Comparison of ENCODE assay signal across 8 cellular contexts in the genomic region with DNA sequence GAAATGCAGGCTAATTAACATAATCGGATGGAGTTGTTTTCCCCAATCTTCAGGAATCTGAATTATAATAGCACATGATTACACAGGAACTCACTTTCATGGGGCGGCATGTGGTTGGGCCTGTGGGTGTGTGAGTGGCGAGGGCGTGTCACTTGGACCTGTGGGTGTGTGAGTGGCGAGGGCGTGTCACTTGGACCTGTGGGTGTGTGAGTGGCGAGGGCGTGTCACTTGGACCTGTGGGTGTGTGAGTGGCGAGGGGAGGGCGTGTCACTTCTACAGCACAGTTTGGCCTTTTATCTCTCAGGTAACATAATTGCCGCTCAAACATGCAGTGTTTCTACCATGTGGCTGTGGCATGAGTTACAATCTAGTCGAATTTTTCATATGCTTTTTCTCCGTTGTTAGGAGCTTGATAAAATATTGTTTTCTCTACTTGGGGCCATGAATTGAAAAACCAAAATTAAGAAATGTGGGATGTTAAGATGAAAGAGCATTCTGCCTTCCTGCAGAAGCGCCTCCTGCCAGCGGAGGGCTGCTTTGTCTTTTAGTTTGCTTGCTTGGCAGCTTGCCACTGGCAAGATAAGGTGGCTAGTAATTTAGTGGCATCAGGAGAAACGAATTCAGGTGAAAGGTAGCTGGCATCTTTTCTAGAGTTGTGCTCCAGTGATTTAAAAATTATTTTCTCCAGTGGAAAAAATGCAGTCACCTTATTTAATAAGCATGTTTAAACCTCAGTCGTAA. TPM values are rescaled to one million over a fixed set of nuclear protein-coding genes. Genes with fewer than 3 reads are reported as not detected.
A peak's percentile ranks its signal among the peaks of the same experiment; 100 is the strongest.
DNase-seq lines count a peak whose midpoint lies in the region; TF ChIP-seq lines count a peak whose summit lies in the region.

No MANE protein-coding gene starts in this region.

- no peaks in the 10 kb centered on the region for H3K9me3 Mint-ChIP-seq in activated CD4-positive, alpha-beta T cell treated with anti-CD3 and anti-CD28 coated beads, Interleukin-2, amount 10 ng/mL, durations not matched to agents 24 days and 14 days
- H3K9me3 Mint-ChIP-seq in CD14-positive monocyte, result no peaks in the 10 kb centered on the region

- no peaks in the 10 kb centered on the region for H3K27me3 Mint-ChIP-seq in activated CD4-positive, alpha-beta T cell treated with anti-CD3 and anti-CD28 coated beads, Interleukin-2, amount 10 ng/mL, durations not matched to agents 24 days and 14 days
- H3K27me3 Mint-ChIP-seq in CD14-positive monocyte (ENCODE audit: low read depth in 3 of 3), result peaks cover 0 to 2% (median 0%) of the 10 kb centered on the region in 3 donors

- no peak for TF ChIP-seq CTCF in CD14-positive monocyte (IDR thresholded peaks at IDR 0.05)

- H3K4me3 Mint-ChIP-seq in activated CD4-positive, alpha-beta T cell treated with anti-CD3 and anti-CD28 coated beads, Interleukin-2, amount 10 ng/mL, durations not matched to agents 24 days and 14 days, result peak overlapping the region; percentile 17
- no peak overlapping the region for H3K4me3 Mint-ChIP-seq in CD14-positive monocyte

- H3K27ac Mint-ChIP-seq in activated CD4-positive, alpha-beta T cell treated with anti-CD3 and anti-CD28 coated beads, Interleukin-2, amount 10 ng/mL, durations not matched to agents 24 days and 14 days, result peak overlapping the region; percentile 34
- H3K27ac Mint-ChIP-seq in CD14-positive monocyte, result peak overlapping the region in 2 of 7 donors; percentile 26 to 60

- intact Hi-C loops in activated CD4-positive, alpha-beta T cell treated with anti-CD3 and anti-CD28 coated beads, Interleukin-2, amount 10 ng/mL, durations not matched to agents 24 days and 14 days (cut with micrococcal nuclease), result loop anchor here (5.0 kb wide), 1 partner anchor 34 kb away; no protein-coding TSS in a partner anchor
- intact Hi-C loops in CD14-positive monocyte (cut with micrococcal nuclease), result loop anchor here in 1 of 2 donors (5.0 kb wide), 1 partner anchor 236 kb away; no protein-coding TSS in a partner anchor

- peaks cover 26% of the 10 kb centered on the region for H3K36me3 Mint-ChIP-seq in activated CD4-positive, alpha-beta T cell treated with anti-CD3 and anti-CD28 coated beads, Interleukin-2, amount 10 ng/mL, durations not matched to agents 24 days and 14 days (ENCODE audit: low read depth)
- H3K36me3 Mint-ChIP-seq in CD14-positive monocyte, result peaks cover 23 to 43% of the 10 kb centered on the region in 2 donors

- peak; percentile 42 for DNase-seq in A172 (ENCODE audit: low spot score)
- peak in 54 of 76 experiments; percentile 9 to 67 (median 38) for DNase-seq in HUDEP-2 (lab: John Stamatoyannopoulos, UW; ENCODE audit: unreplicated experiment in 76 of 76)
- peak; percentile 76 for DNase-seq in activated CD4-positive, alpha-beta T cell treated with anti-CD3 and anti-CD28 coated beads, Interleukin-2, amount 10 ng/mL, durations not matched to agents 24 days and 14 days
- peak; percentile 43 to 48 for DNase-seq in erythroblast (lab: John Stamatoyannopoulos, UW)
- DNase-seq in KG1 (lab: John Stamatoyannopoulos, UW), result no peak
- no peak for DNase-seq in CD14-positive monocyte (ENCODE audit: low spot score)
- DNase-seq in HuH-7.5 (ENCODE audit: low spot score), result no peak
- no peak for DNase-seq in GM19240 (ENCODE audit: insufficient read length, low spot score)

- H3K4me1 Mint-ChIP-seq in activated CD4-positive, alpha-beta T cell treated with anti-CD3 and anti-CD28 coated beads, Interleukin-2, amount 10 ng/mL, durations not matched to agents 24 days and 14 days, result peaks cover 44% of the 10 kb centered on the region
- H3K4me1 Mint-ChIP-seq in CD14-positive monocyte, result peaks cover 45% of the 10 kb centered on the region

- no peak for TF ChIP-seq POLR2A in erythroblast (IDR thresholded peaks at IDR 0.05; ENCODE audit: low read length)

RNA-seq across cellular contexts. Expression of a gene that starts 36.2 kb away (rescaled TPM):
- total RNA-seq in A172 (2014; rRNA removed; shearing (Covaris generic)), result 76.5 and 106 TPM in 2 replicates
- 148 and 177 TPM in 2 replicates for total RNA-seq in activated CD4-positive, alpha-beta T cell treated with anti-CD3 and anti-CD28 coated beads, Interleukin-2, amount 10 ng/mL, durations not matched to agents 24 days and 14 days
- polyA plus RNA-seq in CD14-positive monocyte, result 100 to 1,000 TPM in 1 of 2 donors, 10 to 100 TPM in 1; 90.9 to 115 TPM

Comparison
In these comparisons a context has a peak if more than half of its experiments do, and no peak if none do; other contexts are left out.
1. DNase-seq: peak in A172 (single experiment), HUDEP-2 (54 of 76), activated CD4-positive, alpha-beta T cell treated with anti-CD3 and anti-CD28 coated beads, Interleukin-2, amount 10 ng/mL, durations not matched to agents 24 days and 14 days (single experiment) and erythroblast (2 of 2); none in KG1 (single experiment), CD14-positive monocyte (single experiment), HuH-7.5 (single experiment) and GM19240 (single experiment).